ENCODE assay signal across 17 cellular contexts in the genomic region with DNA sequence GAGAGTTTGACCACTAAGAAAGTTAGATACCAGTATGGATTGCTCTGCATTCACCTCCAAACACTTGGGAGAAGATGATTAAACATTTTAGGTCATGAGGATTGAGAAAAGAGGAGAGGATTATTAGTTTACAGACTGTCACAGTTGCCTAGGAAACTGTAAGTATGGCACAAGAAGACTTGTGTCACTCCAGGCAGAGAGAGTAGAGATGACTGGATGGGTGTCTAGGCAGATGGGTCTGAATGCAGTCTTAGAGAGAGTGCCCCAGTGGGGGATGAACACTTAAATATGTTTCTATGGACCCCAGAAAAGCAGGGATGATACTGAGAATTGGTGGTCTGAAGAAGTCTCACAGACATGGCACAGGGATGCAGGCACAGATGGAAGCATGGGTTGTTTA.
DNase-seq lines count a peak whose midpoint lies in the region; ATAC-seq, FAIRE-seq and TF ChIP-seq lines count a peak whose summit lies in the region.
"Had no signal": no experiment of that assay in that cellular context is flagged by ENCODE, and none has a peak within 500 bp of the region (broad histone marks: within the 10 kb centered on the region; RNA-seq: fewer than 3 reads in every experiment).

No MANE protein-coding gene starts in this region.

- no peak for TF ChIP-seq POLR2A in ovary (IDR thresholded peaks at IDR 0.05)

- no peaks in the 10 kb centered on the region for H3K27me3 Mint-ChIP-seq in CD4-positive, CD25-positive, alpha-beta regulatory T cell
- H3K27me3 Mint-ChIP-seq: B cell, IgD-negative memory B cell had no signal

- H3K4me3 ChIP-seq in CD4-positive, CD25-positive, alpha-beta regulatory T cell (ENCODE audit: low read depth, low read length), result no peak overlapping the region
- H3K4me3 ChIP-seq in ovary, result no peak overlapping the region
- H3K4me3 ChIP-seq: BLaER1 treated with 17β-estradiol and CSF1 and Interleukin-3, amounts not matched to agents 10 nM and 100 nM had no signal

- H3K36me3 Mint-ChIP-seq in CD4-positive, CD25-positive, alpha-beta regulatory T cell, result no peaks in the 10 kb centered on the region
- no peaks in the 10 kb centered on the region for H3K36me3 Mint-ChIP-seq in stimulated activated effector memory CD8-positive, alpha-beta T cell treated with anti-CD3 and anti-CD28 coated beads, Interleukin-12 subunit alpha, Interleukin-12 subunit beta, amount 100 ng/mL, for 72 hours
- H3K36me3 Mint-ChIP-seq: IgD-negative memory B cell had no signal

- H3K36me3 ChIP-seq in CD4-positive, CD25-positive, alpha-beta regulatory T cell (ENCODE audit: control insufficient read depth, insufficient read depth, low read length), result no peaks in the 10 kb centered on the region
- H3K36me3 ChIP-seq in ovary, result no peaks in the 10 kb centered on the region
- H3K36me3 ChIP-seq: BLaER1 treated with 17β-estradiol and CSF1 and Interleukin-3, amounts not matched to agents 10 nM and 100 nM had no signal

- H3K9me3 Mint-ChIP-seq in CD4-positive, CD25-positive, alpha-beta regulatory T cell, result peaks cover 0 to 2% (median 0%) of the 10 kb centered on the region in 7 donors
- peaks cover 5% of the 10 kb centered on the region for H3K9me3 Mint-ChIP-seq in stimulated activated effector memory CD8-positive, alpha-beta T cell treated with anti-CD3 and anti-CD28 coated beads, Interleukin-12 subunit alpha, Interleukin-12 subunit beta, amount 100 ng/mL, for 72 hours
- H3K9me3 Mint-ChIP-seq: H9, IgD-negative memory B cell had no signal

- ATAC-seq in activated CD4-positive, CD25-positive, alpha-beta regulatory T cell treated with anti-CD3 and anti-CD28 coated beads, Interleukin-2, amount 50 U/mL, for 24 hours, result peak; percentile 46 to 48
- ATAC-seq in CD4-positive, CD25-positive, alpha-beta regulatory T cell (ENCODE audit: low read depth in 2 of 2), result no peak
- ATAC-seq in stimulated activated effector memory CD8-positive, alpha-beta T cell treated with anti-CD3 and anti-CD28 coated beads, Interleukin-12 subunit alpha, Interleukin-12 subunit beta, amount 100 ng/mL, for 72 hours, result peak; percentile 71
- ATAC-seq: HepG2 had no signal

- peak; percentile 11 for FAIRE-seq in D721Med (lab: Jason Lieb, UNC)
- FAIRE-seq: G401.6, GM12891, GM19239, H1, HepG2 had no signal

- peaks cover 8% of the 10 kb centered on the region for H3K4me1 ChIP-seq in CD4-positive, CD25-positive, alpha-beta regulatory T cell (ENCODE audit: control insufficient read depth, insufficient read depth, low read length, poor library complexity, severe bottlenecking)
- no peaks in the 10 kb centered on the region for H3K4me1 ChIP-seq in ovary (ENCODE audit: insufficient read depth)
- H3K4me1 ChIP-seq: BLaER1 treated with 17β-estradiol and CSF1 and Interleukin-3, amounts not matched to agents 10 nM and 100 nM; Caco-2 had no signal

- intact Hi-C loops in ovary (cut with DNase I), result no loop called here

- DNase-seq in activated CD4-positive, CD25-positive, alpha-beta regulatory T cell treated with anti-CD3 and anti-CD28 coated beads, Interleukin-2, amount 50 U/mL, for 72 hours, result no peak
- DNase-seq in CD4-positive, CD25-positive, alpha-beta regulatory T cell, result no peak
- DNase-seq in D721Med (ENCODE audit: insufficient read length, low spot score) (no peak), ovary (no peak), NCI-H345 treated with DMSO at 0.1 percent for 48 hours (lab: John Stamatoyannopoulos, UW; ENCODE audit: unreplicated experiment) (no peak)
- DNase-seq in stimulated activated effector memory CD8-positive, alpha-beta T cell treated with anti-CD3 and anti-CD28 coated beads, Interleukin-12 subunit alpha, Interleukin-12 subunit beta, amount 100 ng/mL, for 72 hours (ENCODE audit: low spot score in 2 of 2), result no peak
- DNase-seq: Caco-2, H9 had no signal

- no peaks in the 10 kb centered on the region for H3K9me3 ChIP-seq in CD4-positive, CD25-positive, alpha-beta regulatory T cell (ENCODE audit: control insufficient read depth in 2 of 2, low read length in 2 of 2)
- H3K9me3 ChIP-seq in ovary, result no peaks in the 10 kb centered on the region
- H3K9me3 ChIP-seq: BLaER1 treated with 17β-estradiol and CSF1 and Interleukin-3, amounts not matched to agents 10 nM and 100 nM; Caco-2 had no signal

- no peaks in the 10 kb centered on the region for H3K27me3 ChIP-seq in CD4-positive, CD25-positive, alpha-beta regulatory T cell (ENCODE audit: control insufficient read depth, insufficient read depth, low read length)
- H3K27me3 ChIP-seq in ovary, result no peaks in the 10 kb centered on the region
- H3K27me3 ChIP-seq: BLaER1 treated with 17β-estradiol and CSF1 and Interleukin-3, amounts not matched to agents 10 nM and 100 nM had no signal

- TF ChIP-seq CTCF in D721Med (IDR thresholded peaks at IDR 0.05; ENCODE audit: insufficient read depth, missing control alignments) (no peak), ovary (IDR thresholded peaks at IDR 0.05) (no peak)

- peak overlapping the region in 2 of 3 donors; percentile 17 to 18 for H3K27ac Mint-ChIP-seq in CD4-positive, CD25-positive, alpha-beta regulatory T cell
- H3K27ac Mint-ChIP-seq in stimulated activated effector memory CD8-positive, alpha-beta T cell treated with anti-CD3 and anti-CD28 coated beads, Interleukin-12 subunit alpha, Interleukin-12 subunit beta, amount 100 ng/mL, for 72 hours, result peak overlapping the region; percentile 13
- H3K27ac Mint-ChIP-seq: B cell, H9, IgD-negative memory B cell had no signal

- no peak for TF ChIP-seq EP300 in ovary (IDR thresholded peaks at IDR 0.05)

- H3K4me3 Mint-ChIP-seq in CD4-positive, CD25-positive, alpha-beta regulatory T cell, result peak overlapping the region in 1 of 4 donors; percentile 74
- no peak overlapping the region for H3K4me3 Mint-ChIP-seq in stimulated activated effector memory CD8-positive, alpha-beta T cell treated with anti-CD3 and anti-CD28 coated beads, Interleukin-12 subunit alpha, Interleukin-12 subunit beta, amount 100 ng/mL, for 72 hours
- H3K4me3 Mint-ChIP-seq: B cell, H9, IgD-negative memory B cell had no signal

- H3K4me1 Mint-ChIP-seq in CD4-positive, CD25-positive, alpha-beta regulatory T cell, result peaks cover 21 to 29% (median 24%) of the 10 kb centered on the region in 4 donors
- H3K4me1 Mint-ChIP-seq in stimulated activated effector memory CD8-positive, alpha-beta T cell treated with anti-CD3 and anti-CD28 coated beads, Interleukin-12 subunit alpha, Interleukin-12 subunit beta, amount 100 ng/mL, for 72 hours, result peaks cover 36% of the 10 kb centered on the region
- H3K4me1 Mint-ChIP-seq: B cell, H9, IgD-negative memory B cell had no signal

- H3K27ac ChIP-seq in CD4-positive, CD25-positive, alpha-beta regulatory T cell (ENCODE audit: insufficient read depth, low read length, poor library complexity, severe bottlenecking), result no peak overlapping the region
- H3K27ac ChIP-seq in ovary, result no peak overlapping the region
- H3K27ac ChIP-seq: BLaER1 treated with 17β-estradiol and CSF1 and Interleukin-3, amounts not matched to agents 10 nM and 100 nM had no signal

Comparison
In these comparisons a context has a peak if more than half of its experiments do, and no peak if none do; other contexts are left out.
1. ATAC-seq: peak in activated CD4-positive, CD25-positive, alpha-beta regulatory T cell treated with anti-CD3 and anti-CD28 coated beads, Interleukin-2, amount 50 U/mL, for 24 hours (2 of 2) and stimulated activated effector memory CD8-positive, alpha-beta T cell treated with anti-CD3 and anti-CD28 coated beads, Interleukin-12 subunit alpha, Interleukin-12 subunit beta, amount 100 ng/mL, for 72 hours (single experiment); none in CD4-positive, CD25-positive, alpha-beta regulatory T cell (0 of 2).